In the genomic region with DNA sequence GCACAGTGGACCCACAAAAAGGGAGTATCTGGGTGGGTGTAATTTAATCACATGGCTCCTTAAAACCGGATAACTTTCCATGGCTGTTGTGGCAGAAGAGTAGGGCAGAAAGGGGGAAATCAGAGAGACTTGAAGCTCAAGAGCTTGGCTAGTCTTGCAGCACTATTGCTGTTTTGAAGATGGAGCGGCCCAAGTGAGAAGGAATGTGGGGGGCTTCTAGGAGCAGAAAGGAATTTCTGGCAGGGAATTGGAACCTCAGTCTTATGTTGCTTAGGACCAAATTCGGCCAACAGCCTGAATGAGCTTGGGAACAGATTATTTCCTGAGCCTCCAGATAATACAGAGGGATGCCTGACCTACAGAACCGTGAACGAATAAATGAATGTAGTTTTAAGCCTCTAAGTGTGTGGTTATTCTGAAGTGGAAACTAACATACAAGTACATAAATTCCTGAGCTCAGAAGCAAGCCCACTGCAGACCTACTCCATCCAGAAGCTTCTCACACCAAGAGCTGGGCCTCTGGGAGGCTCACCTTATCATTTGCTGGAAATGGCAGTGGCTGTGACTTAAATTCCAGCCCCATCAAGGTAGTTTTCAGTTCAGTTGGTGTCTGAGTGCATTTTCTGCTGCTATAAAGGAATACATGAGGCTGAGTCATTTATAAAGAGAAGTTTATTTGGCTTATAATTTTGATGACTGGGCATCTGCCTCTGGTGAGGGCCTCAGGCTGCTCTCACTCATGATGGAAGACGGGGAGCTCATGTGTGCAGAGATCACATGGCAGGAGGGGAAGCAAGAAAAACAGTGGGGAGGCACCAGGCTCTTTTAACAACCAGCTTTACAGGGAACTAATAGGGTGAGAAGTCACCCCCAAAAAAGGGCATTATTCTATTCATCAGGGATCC, we compare ENCODE assay signal across 22 cellular contexts. TPM values are rescaled to one million over a fixed set of nuclear protein-coding genes. Genes with fewer than 3 reads are reported as not detected.
"Had no signal": no experiment of that assay in that cellular context is flagged by ENCODE, and none has a peak within 500 bp of the region (broad histone marks: within the 10 kb centered on the region; RNA-seq: fewer than 3 reads in every experiment).

No MANE protein-coding gene starts in this region.

- DNase-seq: activated CD4-positive, alpha-beta memory T cell treated with anti-CD3 and anti-CD28 coated beads for 36 hours; activated CD4-positive, alpha-beta T cell treated with anti-CD3 and anti-CD28 coated beads, Interleukin-2, amount 10 ng/mL, durations not matched to agents 7 days and 5 days; activated CD4-positive, CD25-positive, alpha-beta regulatory T cell; activated naive CD4-positive, alpha-beta T cell treated with anti-CD3 and anti-CD28 coated beads, Interleukin-2, amount 50 U/mL, for 16 hours; activated naive CD8-positive, alpha-beta T cell treated with anti-CD3 and anti-CD28 coated beads, Interleukin-2, amount 10 ng/mL, durations not matched to agents 7 days and 5 days; activated T-cell treated with anti-CD3 and anti-CD28 coated beads for 4 hours; activated T-cell treated with anti-CD3 and anti-CD28 coated beads, Interleukin-2, amount 50 U/mL, for 72 hours; adrenal gland; anterior cingulate cortex; caudate nucleus; MG63; NCI-H1105; NCI-H1436; NCI-H2081; SIG-M5; T-helper 2 cell; T1000 had no signal

- H3K4me3 ChIP-seq: adrenal gland, MG63 had no signal

- H3K27ac ChIP-seq: adrenal gland had no signal

- H3K36me3 ChIP-seq: adrenal gland, MG63 had no signal

- H3K4me1 ChIP-seq: adrenal gland had no signal

- H3K27me3 ChIP-seq: MG63 had no signal

- H3K9me3 ChIP-seq: adrenal gland, MG63 had no signal

- FAIRE-seq: TTC549 had no signal

- ATAC-seq: activated T-cell treated with anti-CD3 and anti-CD28 coated beads, Interleukin-2, amount 50 U/mL, for 72 hours had no signal

RNA-seq across cellular contexts. Expression of a gene that starts 15.3 kb away (rescaled TPM):
- total RNA-seq: activated CD4-positive, alpha-beta memory T cell treated with anti-CD3 and anti-CD28 coated beads for 36 hours; activated CD4-positive, alpha-beta T cell treated with anti-CD3 and anti-CD28 coated beads, Interleukin-2, amount 10 ng/mL, durations not matched to agents 7 days and 5 days; activated CD8-positive, alpha-beta memory T cell treated with anti-CD3 and anti-CD28 coated beads for 36 hours; activated naive CD8-positive, alpha-beta T cell treated with anti-CD3 and anti-CD28 coated beads, Interleukin-2, amount 10 ng/mL, durations not matched to agents 7 days and 5 days; activated T-cell treated with anti-CD3 and anti-CD28 coated beads, Interleukin-2, amount 50 U/mL, for 72 hours; activated T-helper 2 cell treated with anti-CD3 and anti-CD28 coated beads, Interferon-gamma antibody, Interleukin-2, Interleukin-4, amounts not matched to agents 10 μg/mL and 5 μg/mL and 100 μg/mL, durations not matched to agents 14 hours and 24 hours and 36 hours; adrenal gland; cerebellum; RPMI7951 had no signal
- polyA plus RNA-seq: adrenal gland had no signal

RNA-seq across cellular contexts. Expression of a gene that starts 37.3 kb away (rescaled TPM):
- total RNA-seq: activated CD4-positive, alpha-beta memory T cell treated with anti-CD3 and anti-CD28 coated beads for 36 hours; activated CD4-positive, alpha-beta T cell treated with anti-CD3 and anti-CD28 coated beads, Interleukin-2, amount 10 ng/mL, durations not matched to agents 7 days and 5 days; activated CD8-positive, alpha-beta memory T cell treated with anti-CD3 and anti-CD28 coated beads for 36 hours; activated T-cell treated with anti-CD3 and anti-CD28 coated beads, Interleukin-2, amount 50 U/mL, for 72 hours; activated T-helper 2 cell treated with anti-CD3 and anti-CD28 coated beads, Interferon-gamma antibody, Interleukin-2, Interleukin-4, amounts not matched to agents 10 μg/mL and 5 μg/mL and 100 μg/mL, durations not matched to agents 14 hours and 24 hours and 36 hours had no signal
